Comparison of ENCODE assay signal across 3 cellular contexts in the genomic region with DNA sequence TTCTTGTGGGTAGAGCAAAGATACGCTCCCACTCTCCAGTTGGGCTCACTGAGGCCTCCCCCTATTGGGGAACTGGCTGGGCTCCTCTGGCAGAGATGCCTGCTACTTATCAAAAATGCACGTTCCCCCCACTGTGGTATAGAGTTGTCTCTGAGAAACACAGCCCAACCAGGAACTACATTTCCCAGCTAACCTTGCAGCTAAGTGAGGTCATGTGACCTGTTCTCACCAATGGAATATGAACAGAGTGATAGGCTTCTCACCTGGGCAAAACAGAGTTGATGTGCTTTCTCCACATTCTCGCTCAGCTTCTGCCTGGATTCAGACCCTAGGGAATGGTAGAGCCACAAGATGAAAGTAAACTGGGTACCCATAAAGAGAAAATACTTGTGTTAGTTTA.
A peak's percentile ranks its signal among the peaks of the same experiment; 100 is the strongest.
TF ChIP-seq lines count a peak whose summit lies in the region.

No MANE protein-coding gene starts in this region.

TF ChIP-seq in SK-N-SH, 30 proteins besides CTCF, POLR2A, EP300 and RAD21:
- TF ChIP-seq, protein P1, sequence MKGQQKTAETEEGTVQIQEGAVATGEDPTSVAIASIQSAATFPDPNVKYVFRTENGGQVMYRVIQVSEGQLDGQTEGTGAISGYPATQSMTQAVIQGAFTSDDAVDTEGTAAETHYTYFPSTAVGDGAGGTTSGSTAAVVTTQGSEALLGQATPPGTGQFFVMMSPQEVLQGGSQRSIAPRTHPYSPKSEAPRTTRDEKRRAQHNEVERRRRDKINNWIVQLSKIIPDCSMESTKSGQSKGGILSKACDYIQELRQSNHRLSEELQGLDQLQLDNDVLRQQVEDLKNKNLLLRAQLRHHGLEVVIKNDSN (IDR thresholded peaks at IDR 0.05; ENCODE audit: borderline replicate concordance, low read depth), result 0 out of 2 replicates have a peak, but pooled peaks have one; percentile 35
- no peak for TF ChIP-seq MXI1 (IDR thresholded peaks at IDR 0.05; ENCODE audit: low read depth, low read length)
- TF ChIP-seq TAF1 (IDR thresholded peaks at IDR 0.05; ENCODE audit: borderline replicate concordance, low read depth, low read length), result no peak

TF ChIP-seq in SK-N-SH treated with all-trans-retinoic acid at 6 μM for 48 hours, 23 proteins besides CTCF, POLR2A, EP300 and RAD21 (continued from another document):
- no peak for TF ChIP-seq ZNF565 (CRISPR knock-in tag; conservative IDR thresholded peaks at IDR 0.05; ENCODE audit: low read depth)
- no peak for TF ChIP-seq PPARA (CRISPR knock-in tag; IDR thresholded peaks at IDR 0.05; ENCODE audit: borderline replicate concordance)
- TF ChIP-seq, protein P2, sequence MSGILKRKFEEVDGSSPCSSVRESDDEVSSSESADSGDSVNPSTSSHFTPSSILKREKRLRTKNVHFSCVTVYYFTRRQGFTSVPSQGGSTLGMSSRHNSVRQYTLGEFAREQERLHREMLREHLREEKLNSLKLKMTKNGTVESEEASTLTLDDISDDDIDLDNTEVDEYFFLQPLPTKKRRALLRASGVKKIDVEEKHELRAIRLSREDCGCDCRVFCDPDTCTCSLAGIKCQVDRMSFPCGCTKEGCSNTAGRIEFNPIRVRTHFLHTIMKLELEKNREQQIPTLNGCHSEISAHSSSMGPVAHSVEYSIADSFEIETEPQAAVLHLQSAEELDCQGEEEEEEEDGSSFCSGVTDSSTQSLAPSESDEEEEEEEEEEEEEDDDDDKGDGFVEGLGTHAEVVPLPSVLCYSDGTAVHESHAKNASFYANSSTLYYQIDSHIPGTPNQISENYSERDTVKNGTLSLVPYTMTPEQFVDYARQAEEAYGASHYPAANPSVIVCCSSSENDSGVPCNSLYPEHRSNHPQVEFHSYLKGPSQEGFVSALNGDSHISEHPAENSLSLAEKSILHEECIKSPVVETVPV (CRISPR knock-in tag; IDR thresholded peaks at IDR 0.05), result no peak
- TF ChIP-seq OSR1 (CRISPR knock-in tag; IDR thresholded peaks at IDR 0.05), result no peak
- TF ChIP-seq ESRRG (CRISPR knock-in tag; IDR thresholded peaks at IDR 0.05), result no peak
- TF ChIP-seq ZFP30 (CRISPR knock-in tag; IDR thresholded peaks at IDR 0.05), result no peak
- TF ChIP-seq ARNTL (CRISPR knock-in tag; IDR thresholded peaks at IDR 0.05; ENCODE audit: borderline replicate concordance, low read depth), result no peak
- TF ChIP-seq, protein P3, sequence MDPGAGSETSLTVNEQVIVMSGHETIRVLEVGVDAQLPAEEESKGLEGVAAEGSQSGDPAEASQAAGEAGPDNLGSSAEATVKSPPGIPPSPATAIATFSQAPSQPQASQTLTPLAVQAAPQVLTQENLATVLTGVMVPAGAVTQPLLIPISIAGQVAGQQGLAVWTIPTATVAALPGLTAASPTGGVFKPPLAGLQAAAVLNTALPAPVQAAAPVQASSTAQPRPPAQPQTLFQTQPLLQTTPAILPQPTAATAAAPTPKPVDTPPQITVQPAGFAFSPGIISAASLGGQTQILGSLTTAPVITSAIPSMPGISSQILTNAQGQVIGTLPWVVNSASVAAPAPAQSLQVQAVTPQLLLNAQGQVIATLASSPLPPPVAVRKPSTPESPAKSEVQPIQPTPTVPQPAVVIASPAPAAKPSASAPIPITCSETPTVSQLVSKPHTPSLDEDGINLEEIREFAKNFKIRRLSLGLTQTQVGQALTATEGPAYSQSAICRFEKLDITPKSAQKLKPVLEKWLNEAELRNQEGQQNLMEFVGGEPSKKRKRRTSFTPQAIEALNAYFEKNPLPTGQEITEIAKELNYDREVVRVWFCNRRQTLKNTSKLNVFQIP (CRISPR knock-in tag; IDR thresholded peaks at IDR 0.05; ENCODE audit: borderline replicate concordance, low read depth), result no peak
- TF ChIP-seq, protein P4, sequence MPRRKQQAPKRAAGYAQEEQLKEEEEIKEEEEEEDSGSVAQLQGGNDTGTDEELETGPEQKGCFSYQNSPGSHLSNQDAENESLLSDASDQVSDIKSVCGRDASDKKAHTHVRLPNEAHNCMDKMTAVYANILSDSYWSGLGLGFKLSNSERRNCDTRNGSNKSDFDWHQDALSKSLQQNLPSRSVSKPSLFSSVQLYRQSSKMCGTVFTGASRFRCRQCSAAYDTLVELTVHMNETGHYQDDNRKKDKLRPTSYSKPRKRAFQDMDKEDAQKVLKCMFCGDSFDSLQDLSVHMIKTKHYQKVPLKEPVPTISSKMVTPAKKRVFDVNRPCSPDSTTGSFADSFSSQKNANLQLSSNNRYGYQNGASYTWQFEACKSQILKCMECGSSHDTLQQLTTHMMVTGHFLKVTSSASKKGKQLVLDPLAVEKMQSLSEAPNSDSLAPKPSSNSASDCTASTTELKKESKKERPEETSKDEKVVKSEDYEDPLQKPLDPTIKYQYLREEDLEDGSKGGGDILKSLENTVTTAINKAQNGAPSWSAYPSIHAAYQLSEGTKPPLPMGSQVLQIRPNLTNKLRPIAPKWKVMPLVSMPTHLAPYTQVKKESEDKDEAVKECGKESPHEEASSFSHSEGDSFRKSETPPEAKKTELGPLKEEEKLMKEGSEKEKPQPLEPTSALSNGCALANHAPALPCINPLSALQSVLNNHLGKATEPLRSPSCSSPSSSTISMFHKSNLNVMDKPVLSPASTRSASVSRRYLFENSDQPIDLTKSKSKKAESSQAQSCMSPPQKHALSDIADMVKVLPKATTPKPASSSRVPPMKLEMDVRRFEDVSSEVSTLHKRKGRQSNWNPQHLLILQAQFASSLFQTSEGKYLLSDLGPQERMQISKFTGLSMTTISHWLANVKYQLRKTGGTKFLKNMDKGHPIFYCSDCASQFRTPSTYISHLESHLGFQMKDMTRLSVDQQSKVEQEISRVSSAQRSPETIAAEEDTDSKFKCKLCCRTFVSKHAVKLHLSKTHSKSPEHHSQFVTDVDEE (CRISPR knock-in tag; IDR thresholded peaks at IDR 0.05), result no peak
- TF ChIP-seq BACH2 (CRISPR knock-in tag; IDR thresholded peaks at IDR 0.05; ENCODE audit: borderline replicate concordance), result no peak
- no peak for TF ChIP-seq TOX (CRISPR knock-in tag; IDR thresholded peaks at IDR 0.05; ENCODE audit: borderline replicate concordance)

TF ChIP-seq in IMR-90, 13 proteins besides CTCF, POLR2A, EP300 and RAD21:
- TF ChIP-seq RFX5 (IDR thresholded peaks at IDR 0.05; ENCODE audit: low read depth, low read length) (no peak), USF2 (IDR thresholded peaks at IDR 0.05; ENCODE audit: low read depth, low read length) (peak; percentile 56)
